In genomic region chr5:181191526-181192336, GRCh38 we compare ENCODE assay signal across 1 cellular context.
TF ChIP-seq lines count a peak whose summit lies in the region.

No MANE protein-coding gene starts in this region.

TF ChIP-seq in HEK293, 187 proteins besides CTCF, POLR2A, EP300 and RAD21 (continued from another document and continues in another):
- TF ChIP-seq ZBTB26 (tag by site-specific recombination; optimal IDR thresholded peaks at IDR 0.05) (peak; percentile 68), ZIC2 (tag by site-specific recombination; IDR thresholded peaks at IDR 0.05) (peak; percentile 43), ZNF114 (tag by site-specific recombination; IDR thresholded peaks at IDR 0.05) (no peak), ZNF16 (tag by site-specific recombination; IDR thresholded peaks at IDR 0.05; ENCODE audit: low read depth) (no peak), ZBTB8A (tag by site-specific recombination; IDR thresholded peaks at IDR 0.05) (peak; percentile 92), SP3 (tag by site-specific recombination; IDR thresholded peaks at IDR 0.05) (peak; percentile 87), KLF17 (tag by site-specific recombination; IDR thresholded peaks at IDR 0.05) (peak; percentile 40; the same call in 1 of the 2 replicates), KLF9 (tag by site-specific recombination; IDR thresholded peaks at IDR 0.05; ENCODE audit: low read depth) (peak; percentile 47), SP2 (tag by site-specific recombination; IDR thresholded peaks at IDR 0.05) (peak; percentile 67), EGR2 (tag by site-specific recombination; IDR thresholded peaks at IDR 0.05; ENCODE audit: low read depth) (peak; percentile 21; the same call in 1 of the 2 replicates), ZNF768 (tag by site-specific recombination; IDR thresholded peaks at IDR 0.05) (no peak), YY1 (tag by site-specific recombination; IDR thresholded peaks at IDR 0.05) (peak; percentile 81; the same call in 1 of the 2 replicates), GLIS1 (tag by site-specific recombination; IDR thresholded peaks at IDR 0.05) (peak; percentile 69), ZNF404 (tag by site-specific recombination; IDR thresholded peaks at IDR 0.05) (no peak), ZSCAN23 (tag by site-specific recombination; IDR thresholded peaks at IDR 0.05) (0 out of 2 replicates have a peak, but pooled peaks have one; percentile 44), ZNF623 (tag by site-specific recombination; IDR thresholded peaks at IDR 0.05) (no peak), MYNN (tag by site-specific recombination; IDR thresholded peaks at IDR 0.05; ENCODE audit: borderline replicate concordance) (no peak), ZEB2 (tag by site-specific recombination; IDR thresholded peaks at IDR 0.05) (peak; percentile 54; the same call in 1 of the 2 replicates), ZFHX2 (tag by site-specific recombination; conservative IDR thresholded peaks at IDR 0.05) (peak; percentile 72), AEBP2 (tag by site-specific recombination; IDR thresholded peaks at IDR 0.05; ENCODE audit: borderline replicate concordance) (no peak), ZSCAN30 (tag by site-specific recombination; IDR thresholded peaks at IDR 0.05) (peak; percentile 99), ZNF792 (tag by site-specific recombination; IDR thresholded peaks at IDR 0.05) (no peak), ZXDB (tag by site-specific recombination; IDR thresholded peaks at IDR 0.05) (peak; percentile 81), PRDM10 (tag by site-specific recombination; IDR thresholded peaks at IDR 0.05) (peak; percentile 65), ZNF624 (tag by site-specific recombination; IDR thresholded peaks at IDR 0.05) (no peak), KLF8 (tag by site-specific recombination; IDR thresholded peaks at IDR 0.05) (peak; percentile 19), ZNF561 (tag by site-specific recombination; IDR thresholded peaks at IDR 0.05; ENCODE audit: borderline replicate concordance) (peak; percentile 75), ZBTB48 (tag by site-specific recombination; IDR thresholded peaks at IDR 0.05) (0 out of 2 replicates have a peak, but pooled peaks have one; percentile 18), ZNF335 (tag by site-specific recombination; conservative IDR thresholded peaks at IDR 0.05) (peak; percentile 76), ZNF629 (tag by site-specific recombination; IDR thresholded peaks at IDR 0.05) (peak; percentile 73), PRDM4 (tag by site-specific recombination; IDR thresholded peaks at IDR 0.05) (0 out of 2 replicates have a peak, but pooled peaks have one; percentile 8), GFI1B (tag by site-specific recombination; IDR thresholded peaks at IDR 0.05) (0 out of 2 replicates have a peak, but pooled peaks have one; percentile 36), ZNF76 (tag by site-specific recombination; IDR thresholded peaks at IDR 0.05; ENCODE audit: borderline replicate concordance, low read depth) (peak; percentile 19; the same call in 1 of the 2 replicates), ZNF398 (tag by site-specific recombination; IDR thresholded peaks at IDR 0.05) (peak; percentile 70), ZNF121 (tag by site-specific recombination; IDR thresholded peaks at IDR 0.05) (no peak), ZBTB44 (tag by site-specific recombination; IDR thresholded peaks at IDR 0.05) (peak; percentile 76), KLF1 (tag by site-specific recombination; IDR thresholded peaks at IDR 0.05) (peak; percentile 94), ZNF510 (tag by site-specific recombination; IDR thresholded peaks at IDR 0.05; ENCODE audit: insufficient replicate concordance) (no peak), ZNF366 (tag by site-specific recombination; conservative IDR thresholded peaks at IDR 0.05) (peak; percentile 86), ZNF202 (tag by site-specific recombination; IDR thresholded peaks at IDR 0.05; ENCODE audit: borderline replicate concordance) (no peak), PBX3 (CRISPR knock-in tag; IDR thresholded peaks at IDR 0.05) (peak; percentile 74; the same call in 1 of the 2 replicates), ZNF174 (tag by site-specific recombination; IDR thresholded peaks at IDR 0.05) (no peak), ZNF37A (tag by site-specific recombination; IDR thresholded peaks at IDR 0.05) (0 out of 2 replicates have a peak, but pooled peaks have one; percentile 32), ZNF692 (tag by site-specific recombination; IDR thresholded peaks at IDR 0.05) (peak; percentile 50), GLIS2 (tag by site-specific recombination; IDR thresholded peaks at IDR 0.05) (peak; percentile 50), ZNF391 (tag by site-specific recombination; IDR thresholded peaks at IDR 0.05; ENCODE audit: borderline replicate concordance, low read depth) (0 out of 2 replicates have a peak, but pooled peaks have one; percentile 16), ZNF449 (tag by site-specific recombination; IDR thresholded peaks at IDR 0.05) (peak; percentile 90), IKZF3 (tag by site-specific recombination; IDR thresholded peaks at IDR 0.05) (peak; percentile 95)
